ENCODE assay signal across 21 cellular contexts in genomic region chr15:26738996-26739395, GRCh38. TPM values are rescaled to one million over a fixed set of nuclear protein-coding genes. Genes with fewer than 3 reads are reported as not detected.
DNase-seq lines count a peak whose midpoint lies in the region; FAIRE-seq and TF ChIP-seq lines count a peak whose summit lies in the region.
"Had no signal": no experiment of that assay in that cellular context is flagged by ENCODE, and none has a peak within 500 bp of the region (broad histone marks: within the 10 kb centered on the region; RNA-seq: fewer than 3 reads in every experiment).

No MANE protein-coding gene starts in this region.

- WGBS in H1 (ENCODE audit: extremely low coverage in 1 of 2, insufficient coverage in 1 of 2, insufficient read length in 1 of 2, insufficient replicate concordance in 2 of 2, low coverage in 1 of 2, low lambda C conversion rate in 2 of 2, missing lambda C conversion rate in 1 of 2), 2 experiments: 89% methylated on average over 9 of the region's 9 CpGs; no CpG with 5 or more reads in 1 of the 2 experiments

- H3K79me1 ChIP-seq in H1 (ENCODE audit: low read depth, low read length): peaks cover 14% of the 10 kb centered on the region

- peaks cover 6 to 96% of the 10 kb centered on the region in 2 experiments for H3K79me2 ChIP-seq in H1 (ENCODE audit: control insufficient read depth in 1 of 2, insufficient read depth in 2 of 2, low read length in 2 of 2)

- H4K20me1 ChIP-seq in H1 (replicated peaks in 1 of 2; ENCODE audit: control insufficient read depth in 1 of 2, insufficient read depth in 2 of 2, low read length in 2 of 2): peaks cover 2 to 14% of the 10 kb centered on the region in 2 experiments
- H4K20me1 ChIP-seq: BLaER1 had no signal

- no peak overlapping the region for H3K18ac ChIP-seq in H1 (ENCODE audit: extremely low read depth, low read length)

- peaks cover 3% of the 10 kb centered on the region for H3K9me3 Mint-ChIP-seq in progenitor cell of endocrine pancreas (ENCODE audit: low read depth)

- H3K27me3 ChIP-seq in H1 (replicated peaks in 1 of 4; ENCODE audit: control insufficient read depth in 3 of 4, extremely low read depth in 1 of 4, insufficient read depth in 3 of 4, low read length in 3 of 4): no peaks in the 10 kb centered on the region
- H3K27me3 ChIP-seq: BLaER1 had no signal

- no peak overlapping the region for H3K56ac ChIP-seq in H1 (replicated peaks; ENCODE audit: insufficient read length, low read depth, low read length)

- H3K4me3 ChIP-seq in H1 (ENCODE audit: extremely low read depth in 1 of 4, insufficient read depth in 2 of 4, low read depth in 3 of 4, low read length in 4 of 4): no peak overlapping the region
- H3K4me3 ChIP-seq: BLaER1 had no signal

- CTCF ChIA-PET in H1 (lab: Charles Lee; ENCODE audit: partially characterized antibody): no interaction called here

- no peak overlapping the region for H3K27ac Mint-ChIP-seq in progenitor cell of endocrine pancreas
- H3K27ac Mint-ChIP-seq: CD14-positive monocyte; CD4-positive, alpha-beta memory T cell had no signal

- no peak overlapping the region for H2BK120ac ChIP-seq in H1 (replicated peaks; ENCODE audit: low read depth, low read length)

- no peaks in the 10 kb centered on the region for H3K23me2 ChIP-seq in H1 (ENCODE audit: low read depth, low read length)

- DNase-seq in NCI-H748 (lab: John Stamatoyannopoulos, UW; ENCODE audit: unreplicated experiment): peak; percentile 81
- DNase-seq in H1 (ENCODE audit: low read depth in 1 of 2, low spot score in 2 of 2): no peak
- no peak for DNase-seq in NOMO-1 treated with dmso at 0.1 percent for 144 hours (lab: John Stamatoyannopoulos, UW; ENCODE audit: unreplicated experiment)
- DNase-seq in midbrain (lab: John Stamatoyannopoulos, UW): no peak
- no peak for DNase-seq in NCI-H1092 (lab: John Stamatoyannopoulos, UW)
- no peak for DNase-seq in progenitor cell of endocrine pancreas (ENCODE audit: low spot score, unreplicated experiment)
- DNase-seq: 8988T; CD4-positive, alpha-beta memory T cell; DMS153; DMS79; GDM1; HCEC 1CT had no signal

- no peak overlapping the region for H3K4ac ChIP-seq in H1 (replicated peaks; ENCODE audit: insufficient read length, low read depth, low read length)

- H3K4me1 Mint-ChIP-seq in progenitor cell of endocrine pancreas (ENCODE audit: low read depth): peaks cover 13% of the 10 kb centered on the region
- H3K4me1 Mint-ChIP-seq: CD14-positive monocyte; CD4-positive, alpha-beta memory T cell had no signal

- no peak overlapping the region for H3K14ac ChIP-seq in H1 (ENCODE audit: insufficient read length)

- H4K5ac ChIP-seq in H1 (ENCODE audit: insufficient read length, low read depth, low read length): no peak overlapping the region

- TF ChIP-seq POLR2A in H1 (IDR thresholded peaks at IDR 0.05; ENCODE audit: control extremely low read depth in 1 of 2, low read depth in 2 of 2, low read length in 2 of 2): no peak

- TF ChIP-seq RAD21 in H1 (IDR thresholded peaks at IDR 0.05 in 1 of 2, conservative IDR thresholded peaks at IDR 0.05 in 1 of 2; ENCODE audit: low read depth in 2 of 2, low read length in 2 of 2): no peak

- H2AFZ ChIP-seq in H1 (ENCODE audit: low read length): no peak overlapping the region

- no peak overlapping the region for H4K91ac ChIP-seq in H1 (replicated peaks; ENCODE audit: insufficient read length, low read length)

- H3K36me3 ChIP-seq in KOPT-K1 (ENCODE audit: insufficient read depth, low read length) (no peaks in the 10 kb centered on the region), H1 (ENCODE audit: control insufficient read depth in 2 of 4, insufficient read depth in 4 of 4, low read length in 3 of 4) (peaks cover 0 to 5% (median 1%) of the 10 kb centered on the region in 4 experiments; a peak in 3 of 8 replicates)
- H3K36me3 ChIP-seq: BLaER1 had no signal

- H3K27ac ChIP-seq in KOPT-K1 (ENCODE audit: low read depth, low read length, poor library complexity, severe bottlenecking) (peak overlapping the region; percentile 66), H1 (ENCODE audit: low read depth, low read length) (no peak overlapping the region)
- H3K27ac ChIP-seq: BLaER1, HL-60 had no signal

- H4K8ac ChIP-seq in H1 (ENCODE audit: extremely low read depth, insufficient read depth, low read length): no peak overlapping the region

- H3K9me3 ChIP-seq in KOPT-K1 (ENCODE audit: insufficient read depth, low read length, poor library complexity, severe bottlenecking): no peaks in the 10 kb centered on the region
- H3K9me3 ChIP-seq in H1 (ENCODE audit: insufficient read depth in 2 of 2, low read depth in 1 of 2, low read length in 1 of 2): peaks cover 0 to 1% of the 10 kb centered on the region in 2 experiments; a peak in 1 of 4 replicates

- H2AK5ac ChIP-seq in H1 (ENCODE audit: low read depth, low read length): no peak overlapping the region

- POLR2A ChIA-PET in H1 (lab: Charles Lee; ENCODE audit: partially characterized antibody): interaction anchor here (0.9 to 1.1 kb wide), 2 partner anchors 15 to 27 kb away, joined by 3 read pairs; no protein-coding TSS in a partner anchor

- no peak overlapping the region for H3K4me3 Mint-ChIP-seq in progenitor cell of endocrine pancreas (ENCODE audit: low read depth)
- H3K4me3 Mint-ChIP-seq: CD14-positive monocyte; CD4-positive, alpha-beta memory T cell had no signal

- TF ChIP-seq CTCF in H1 (IDR thresholded peaks at IDR 0.05; ENCODE audit: control extremely low read depth in 1 of 3, insufficient read depth in 1 of 3, low read depth in 1 of 3, low read length in 3 of 3) (no peak), progenitor cell of endocrine pancreas (IDR thresholded peaks at IDR 0.05; ENCODE audit: unreplicated experiment) (no peak)

- H3K27me3 Mint-ChIP-seq in progenitor cell of endocrine pancreas: peaks cover 17% of the 10 kb centered on the region
- H3K27me3 Mint-ChIP-seq: CD4-positive, alpha-beta memory T cell had no signal

- TF ChIP-seq EP300 in H1 (IDR thresholded peaks at IDR 0.05; ENCODE audit: borderline replicate concordance in 1 of 2, low read depth in 2 of 2, low read length in 2 of 2): no peak

- H3K23ac ChIP-seq in H1 (ENCODE audit: insufficient read length): no peak overlapping the region

- no peak for FAIRE-seq in H1 (lab: Jason Lieb, UNC)
- FAIRE-seq: GM12892, GM18507, H54 had no signal

- H3K4me1 ChIP-seq in H1 (replicated peaks in 1 of 4; ENCODE audit: control insufficient read depth in 3 of 4, insufficient read depth in 4 of 4, low read length in 3 of 4): peaks cover 5 to 11% (median 11%) of the 10 kb centered on the region in 4 experiments
- H3K4me1 ChIP-seq: BLaER1 had no signal

- 0 out of 2 replicates have a peak overlapping the region, but pooled peaks have one; percentile 7 for H2BK12ac ChIP-seq in H1 (ENCODE audit: low read depth, low read length)

- 0 out of 2 replicates have a peak overlapping the region, but pooled peaks have one; percentile 5 for H2BK5ac ChIP-seq in H1 (ENCODE audit: low read depth, low read length)

- H2BK15ac ChIP-seq in H1 (ENCODE audit: low read length): no peak overlapping the region

- H3K4me2 ChIP-seq in H1 (ENCODE audit: insufficient read depth in 1 of 2, low read depth in 2 of 2, low read length in 2 of 2): no peak overlapping the region
- H3K4me2 ChIP-seq: BLaER1 had no signal

- no peaks in the 10 kb centered on the region for H3K36me3 Mint-ChIP-seq in progenitor cell of endocrine pancreas (ENCODE audit: insufficient read depth)
- H3K36me3 Mint-ChIP-seq: CD14-positive monocyte; CD4-positive, alpha-beta memory T cell had no signal

- H2BK20ac ChIP-seq in H1 (ENCODE audit: low read length): no peak overlapping the region

- no peak overlapping the region for H3K9ac ChIP-seq in H1 (replicated peaks in 1 of 4; ENCODE audit: extremely low read depth in 1 of 4, low read depth in 3 of 4, low read length in 3 of 4)
- H3K9ac ChIP-seq: BLaER1 had no signal

TF ChIP-seq in H1, 55 proteins besides CTCF, POLR2A, EP300 and RAD21 (continues in another document):
- TF ChIP-seq CTBP2 (IDR thresholded peaks at IDR 0.05; ENCODE audit: borderline replicate concordance, insufficient read depth, insufficient read length, low read length) (no peak), SIX5 (IDR thresholded peaks at IDR 0.05; ENCODE audit: low read depth, low read length) (no peak)

RNA-seq across cellular contexts. Expression of gene GABRB3, which starts 33.9 kb away (rescaled TPM):
- total RNA-seq in H1 (2021; fragmentation: NEBNext Ultra II Directional; extraction: Animal tissue kit (Norgen Biotek cat#: 25700)): 163 TPM in 2 replicates
- 88.5 and 98.8 TPM in 2 replicates for polyA plus RNA-seq in H1 (2011; rRNA removed)
- polyA plus RNA-seq in H1 (2011; cell fraction: cytosol; rRNA removed): 80.6 TPM
- polyA plus RNA-seq in H1 (2011; cell fraction: nucleus; rRNA removed): 117 TPM
- polyA plus RNA-seq in H1 (2012, experiment 1 of 2): 94.3 to 128 TPM (median 127 TPM) in 4 replicates
- polyA plus RNA-seq in H1 (2012, experiment 2 of 2): 8.9 TPM
- polyA plus RNA-seq in H1 (2013, experiment 1 of 2): 128 TPM
- polyA plus RNA-seq in H1 (2013, experiment 2 of 2): 141 TPM
- 286 and 396 TPM in 2 replicates for polyA minus RNA-seq in H1 (2011; rRNA and poly(A)+ RNA removed)
- 84.6 TPM for polyA minus RNA-seq in H1 (2011; cell fraction: cytosol; rRNA and poly(A)+ RNA removed)
- 179 TPM for polyA minus RNA-seq in H1 (2011; cell fraction: nucleus; rRNA and poly(A)+ RNA removed)
- 20.9 and 23.2 TPM in 2 replicates for total RNA-seq in progenitor cell of endocrine pancreas
- total RNA-seq: A673, HT1080 had no signal
- polyA plus RNA-seq: CD14-positive monocyte; CD4-positive, alpha-beta memory T cell had no signal
